In genomic region chr5:61333351-61334223, GRCh38 we compare ENCODE assay signal across 8 cellular contexts. TPM values are rescaled to one million over a fixed set of nuclear protein-coding genes. Genes with fewer than 3 reads are reported as not detected.
DNase-seq lines count a peak whose midpoint lies in the region; ATAC-seq and TF ChIP-seq lines count a peak whose summit lies in the region.

No MANE protein-coding gene starts in this region.

- H3K4me3 Mint-ChIP-seq in neural progenitor cell = peak overlapping the region; percentile 94

- peak overlapping the region; percentile 79 for H3K27ac ChIP-seq in foreskin keratinocyte
- H3K27ac ChIP-seq in neural progenitor cell = no peak overlapping the region

- peaks cover 23% of the 10 kb centered on the region for H3K9me3 Mint-ChIP-seq in neural progenitor cell

- TF ChIP-seq CTCF in foreskin keratinocyte (conservative IDR thresholded peaks at IDR 0.05) (no peak), neural progenitor cell (IDR thresholded peaks at IDR 0.05) (peak; percentile 4)

- peaks cover 28% of the 10 kb centered on the region for H3K36me3 Mint-ChIP-seq in neural progenitor cell

- H3K79me2 ChIP-seq in neural progenitor cell (ENCODE audit: low read depth) = peaks cover 59% of the 10 kb centered on the region

- H3K4me3 ChIP-seq in neural progenitor cell = peak overlapping the region; percentile 96

- H4K20me1 ChIP-seq in neural progenitor cell (ENCODE audit: low read depth) = peaks cover 76% of the 10 kb centered on the region

- H3F3A ChIP-seq in neural progenitor cell (ENCODE audit: low read depth) = peaks cover 50% of the 10 kb centered on the region

- peak overlapping the region; percentile 93 for H3K27ac Mint-ChIP-seq in neural progenitor cell

- DNase-seq in NCI-H1105 treated with DMSO at 0.1 percent for 48 hours (lab: John Stamatoyannopoulos, UW) (peak; percentile 5), NCI-H1105 (lab: John Stamatoyannopoulos, UW) (no peak), NOMO-1 (lab: John Stamatoyannopoulos, UW; ENCODE audit: unreplicated experiment in 2 of 2) (peak; percentile 65 to 73), foreskin keratinocyte (peak in 1 of 2 donors; percentile 43), neural progenitor cell (ENCODE audit: low spot score) (peak; percentile 68), DMS153 (lab: John Stamatoyannopoulos, UW) (no peak)
- DNase-seq in activated T-helper 9 cell treated with anti-CD3 and anti-CD28 coated beads, Interleukin-2, amount 50 U/mL, for 16 hours (ENCODE audit: low read depth) = peak; percentile 9

- no peaks in the 10 kb centered on the region for H3K27me3 ChIP-seq in foreskin keratinocyte
- peaks cover 13% of the 10 kb centered on the region for H3K27me3 ChIP-seq in neural progenitor cell

- H3K4me1 Mint-ChIP-seq in neural progenitor cell = peaks cover 40% of the 10 kb centered on the region

- no peaks in the 10 kb centered on the region for H3K36me3 ChIP-seq in neural progenitor cell

- peak overlapping the region; percentile 67 for H3K9ac ChIP-seq in neural progenitor cell

- H2AFZ ChIP-seq in neural progenitor cell (replicated peaks) = no peak overlapping the region

- peaks cover 7% of the 10 kb centered on the region for H3K4me1 ChIP-seq in foreskin keratinocyte
- peaks cover 23% of the 10 kb centered on the region for H3K4me1 ChIP-seq in neural progenitor cell

- ATAC-seq in foreskin keratinocyte (no peak), HG02884 (IDR thresholded peaks at IDR 0.05; ENCODE audit: unreplicated experiment) (no peak)

- no peaks in the 10 kb centered on the region for H3K9me3 ChIP-seq in neural progenitor cell (ENCODE audit: low read depth)

- peaks cover 15% of the 10 kb centered on the region for H3K27me3 Mint-ChIP-seq in neural progenitor cell (ENCODE audit: insufficient read depth, low read depth)

- H3K4me2 ChIP-seq in neural progenitor cell = peak overlapping the region; percentile 91

RNA-seq across cellular contexts. Expression of gene ZSWIM6, which starts 1.5 kb away (rescaled TPM):
- total RNA-seq in foreskin keratinocyte (6.4 and 6.8 TPM in 2 replicates), neural progenitor cell (ENCODE audit: low replicate concordance) (25.3 and 32.2 TPM in 2 replicates)
- polyA plus RNA-seq in foreskin keratinocyte = 1.4 and 1.6 TPM in 2 replicates

Comparison
In these comparisons a context has a peak if more than half of its experiments do, and no peak if none do; other contexts are left out.
1. DNase-seq: peak in NCI-H1105 treated with DMSO at 0.1 percent for 48 hours (single experiment), NOMO-1 (2 of 2), activated T-helper 9 cell treated with anti-CD3 and anti-CD28 coated beads, Interleukin-2, amount 50 U/mL, for 16 hours (single experiment) and neural progenitor cell (single experiment); none in NCI-H1105 (single experiment) and DMS153 (single experiment).